19 cellular contexts compared by ENCODE assay signal in the genomic region with DNA sequence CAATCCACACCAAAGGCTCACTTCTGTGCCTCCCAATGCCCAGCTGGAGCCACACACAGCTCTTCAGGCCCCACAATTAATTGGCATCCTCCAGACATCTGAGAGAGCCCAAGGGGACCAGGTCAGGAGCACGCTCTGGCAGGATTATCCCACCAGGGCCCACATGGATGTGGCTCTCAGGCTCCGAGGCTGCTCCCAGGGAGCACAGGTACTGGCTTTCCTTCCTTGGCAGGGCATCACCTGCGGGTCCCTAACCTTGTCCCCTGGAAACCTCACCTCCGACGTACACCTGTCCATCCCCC. TPM values are rescaled to one million over a fixed set of nuclear protein-coding genes. Genes with fewer than 3 reads are reported as not detected.
DNase-seq lines count a peak whose midpoint lies in the region; ATAC-seq and TF ChIP-seq lines count a peak whose summit lies in the region.
"Had no signal": no experiment of that assay in that cellular context is flagged by ENCODE, and none has a peak within 500 bp of the region (broad histone marks: within the 10 kb centered on the region; RNA-seq: fewer than 3 reads in every experiment).

No MANE protein-coding gene starts in this region.

- no peak overlapping the region for H2AFZ ChIP-seq in neuronal stem cell (ENCODE audit: low read length)
- H2AFZ ChIP-seq: GM23248, hepatocyte had no signal

- no peak overlapping the region for H2BK120ac ChIP-seq in neuronal stem cell (ENCODE audit: low read depth, low read length)

- intact Hi-C loops in CD8-positive, alpha-beta T cell (cut with DNase I, micrococcal nuclease) = loop anchor here (1.0 to 5.0 kb wide), 7 partner anchors 17 to 77 kb away; a partner anchor contains a TSS

- no peaks in the 10 kb centered on the region for H3K36me3 ChIP-seq in CD8-positive, alpha-beta T cell (ENCODE audit: insufficient read depth, low read length)
- H3K36me3 ChIP-seq in neuronal stem cell (replicated peaks in 1 of 2; ENCODE audit: control insufficient read depth in 2 of 2, insufficient read depth in 2 of 2, low read length in 2 of 2) = no peaks in the 10 kb centered on the region
- H3K36me3 ChIP-seq: adrenal gland, lower lobe of right lung had no signal

- peaks cover 87% of the 10 kb centered on the region for H3K4me1 ChIP-seq in CD8-positive, alpha-beta T cell (ENCODE audit: insufficient read depth, low read length)
- H3K4me1 ChIP-seq in neuronal stem cell (ENCODE audit: control insufficient read depth in 2 of 2, insufficient read depth in 1 of 2, low read depth in 1 of 2, low read length in 2 of 2) = peaks cover under 1 to 7% of the 10 kb centered on the region in 2 donors

- no peak overlapping the region for H4K8ac ChIP-seq in neuronal stem cell (ENCODE audit: low read depth, low read length)

- no peak overlapping the region for H3K14ac ChIP-seq in neuronal stem cell (ENCODE audit: low read length)

- H3K9me3 ChIP-seq in CD8-positive, alpha-beta T cell (ENCODE audit: low read length) = no peaks in the 10 kb centered on the region
- H3K9me3 ChIP-seq in neuronal stem cell (replicated peaks in 1 of 2; ENCODE audit: control insufficient read depth in 2 of 2, insufficient read depth in 1 of 2, low read depth in 1 of 2, low read length in 2 of 2) = no peaks in the 10 kb centered on the region
- H3K9me3 ChIP-seq: adrenal gland, lower lobe of right lung, testis had no signal

- H3K27ac ChIP-seq in CD8-positive, alpha-beta T cell (ENCODE audit: low read depth, low read length) = peak overlapping the region; percentile 44
- no peak overlapping the region for H3K27ac ChIP-seq in neuronal stem cell (replicated peaks; ENCODE audit: low read length)
- H3K27ac ChIP-seq: GM23248, hepatocyte, testis had no signal

- no peak for ATAC-seq in activated CD8-positive, alpha-beta memory T cell treated with anti-CD3 and anti-CD28 coated beads, Interleukin-2, amount 10 ng/mL, durations not matched to agents 7 days and 5 days
- no peak for ATAC-seq in CD8-positive, alpha-beta T cell
- peak; percentile 8 for ATAC-seq in activated CD8-positive, alpha-beta T cell treated with anti-CD3 and anti-CD28 coated beads, Interleukin-2, amount 10 ng/mL, durations not matched to agents 7 days and 5 days
- no peak for ATAC-seq in GM19467 (IDR thresholded peaks at IDR 0.05; ENCODE audit: unreplicated experiment)
- ATAC-seq in GM18502 (IDR thresholded peaks at IDR 0.05; ENCODE audit: poor library complexity, unreplicated experiment) = no peak
- no peak for ATAC-seq in left lobe of liver
- ATAC-seq: lower lobe of right lung had no signal

- peak overlapping the region; percentile 10 for H2AK5ac ChIP-seq in neuronal stem cell (ENCODE audit: low read depth, low read length)

- POLR2A ChIA-PET in CD8-positive, alpha-beta T cell (lab: Charles Lee) = interaction anchor here (0.8 to 4.2 kb wide), 19 partner anchors 9 to 206 kb away, joined by 3 to 54 read pairs (median 4); a partner anchor contains a TSS
- POLR2A ChIA-PET in activated CD8-positive, alpha-beta T cell treated with anti-CD3 and anti-CD28 coated beads, Interleukin-2, amount 10 ng/mL, durations not matched to agents 7 days and 5 days (lab: Charles Lee) = interaction anchor here (0.9 to 4.2 kb wide), 16 partner anchors 10 to 88 kb away, joined by 3 to 67 read pairs (median 4); no protein-coding TSS in a partner anchor

- H3K4me3 Mint-ChIP-seq in activated CD8-positive, alpha-beta memory T cell treated with anti-CD3 and anti-CD28 coated beads, Interleukin-2, amount 10 ng/mL, durations not matched to agents 7 days and 5 days = no peak overlapping the region
- H3K4me3 Mint-ChIP-seq in CD8-positive, alpha-beta T cell = peak overlapping the region; percentile 78
- peak overlapping the region; percentile 76 for H3K4me3 Mint-ChIP-seq in activated CD8-positive, alpha-beta T cell treated with anti-CD3 and anti-CD28 coated beads, Interleukin-2, amount 10 ng/mL, durations not matched to agents 7 days and 5 days

- no peak overlapping the region for H3K4me2 ChIP-seq in neuronal stem cell (ENCODE audit: insufficient read depth, low read length, poor library complexity, severe bottlenecking)
- H3K4me2 ChIP-seq: hepatocyte had no signal

- no peak overlapping the region for H2BK12ac ChIP-seq in neuronal stem cell (ENCODE audit: low read length)

- H3K18ac ChIP-seq in neuronal stem cell (ENCODE audit: low read length) = no peak overlapping the region

- no peak overlapping the region for H2BK15ac ChIP-seq in neuronal stem cell (ENCODE audit: low read length)

- H3K4me1 Mint-ChIP-seq in activated CD8-positive, alpha-beta memory T cell treated with anti-CD3 and anti-CD28 coated beads, Interleukin-2, amount 10 ng/mL, durations not matched to agents 7 days and 5 days = peaks cover 84% of the 10 kb centered on the region
- peaks cover 81% of the 10 kb centered on the region for H3K4me1 Mint-ChIP-seq in CD8-positive, alpha-beta T cell (ENCODE audit: low read depth)
- H3K4me1 Mint-ChIP-seq in activated CD8-positive, alpha-beta T cell treated with anti-CD3 and anti-CD28 coated beads, Interleukin-2, amount 10 ng/mL, durations not matched to agents 7 days and 5 days (ENCODE audit: low read depth) = peaks cover 91% of the 10 kb centered on the region

- no CpG with 5 or more reads among the region's 5 CpGs for WGBS in neuronal stem cell (ENCODE audit: extremely low coverage in 2 of 2, insufficient read length in 2 of 2, insufficient replicate concordance in 1 of 2), 2 donors

- TF ChIP-seq CTCF in CD8-positive, alpha-beta T cell (IDR thresholded peaks at IDR 0.05) = no peak

- no peak overlapping the region for H2BK5ac ChIP-seq in neuronal stem cell (ENCODE audit: low read length)

- H3K9ac ChIP-seq in neuronal stem cell (ENCODE audit: low read depth, low read length, poor library complexity) = no peak overlapping the region
- H3K9ac ChIP-seq: GM23248 had no signal

- no peaks in the 10 kb centered on the region for H3K27me3 ChIP-seq in CD8-positive, alpha-beta T cell (ENCODE audit: insufficient read depth, low read length)
- H3K27me3 ChIP-seq in neuronal stem cell (ENCODE audit: control insufficient read depth in 3 of 3, insufficient read depth in 3 of 3, low read depth in 1 of 3, low read length in 3 of 3) = peaks cover 0 to 47% (median 0%) of the 10 kb centered on the region in 3 experiments
- H3K27me3 ChIP-seq: testis had no signal

- CTCF ChIA-PET in activated CD8-positive, alpha-beta memory T cell treated with anti-CD3 and anti-CD28 coated beads, Interleukin-2, amount 10 ng/mL, durations not matched to agents 7 days and 5 days (lab: Charles Lee) = interaction anchor here (1.1 to 2.2 kb wide), 3 partner anchors 17 to 110 kb away, joined by 4 to 7 read pairs (median 5); a partner anchor contains a TSS
- CTCF ChIA-PET in CD8-positive, alpha-beta T cell (lab: Charles Lee) = interaction anchor here (0.8 to 2.3 kb wide), 7 partner anchors 10 to 77 kb away, joined by 3 to 14 read pairs (median 4); a partner anchor contains a TSS
- CTCF ChIA-PET in activated CD8-positive, alpha-beta T cell treated with anti-CD3 and anti-CD28 coated beads, Interleukin-2, amount 10 ng/mL, durations not matched to agents 7 days and 5 days (lab: Charles Lee) = interaction anchor here (1.0 to 2.1 kb wide), 7 partner anchors 9 to 103 kb away, joined by 3 to 11 read pairs (median 3); a partner anchor contains a TSS

- no peaks in the 10 kb centered on the region for H3K79me1 ChIP-seq in neuronal stem cell (ENCODE audit: low read depth, low read length)

- H3K36me3 Mint-ChIP-seq in activated CD8-positive, alpha-beta memory T cell treated with anti-CD3 and anti-CD28 coated beads, Interleukin-2, amount 10 ng/mL, durations not matched to agents 7 days and 5 days = peaks cover 5% of the 10 kb centered on the region
- peaks cover 4% of the 10 kb centered on the region for H3K36me3 Mint-ChIP-seq in CD8-positive, alpha-beta T cell
- peaks cover 26% of the 10 kb centered on the region for H3K36me3 Mint-ChIP-seq in activated CD8-positive, alpha-beta T cell treated with anti-CD3 and anti-CD28 coated beads, Interleukin-2, amount 10 ng/mL, durations not matched to agents 7 days and 5 days (ENCODE audit: low read depth)

- no peak overlapping the region for H4K91ac ChIP-seq in neuronal stem cell (ENCODE audit: low read depth, low read length, poor library complexity)

- H3K23ac ChIP-seq in neuronal stem cell (ENCODE audit: low read depth, low read length, poor library complexity) = no peak overlapping the region

- H3K27me3 Mint-ChIP-seq in activated CD8-positive, alpha-beta memory T cell treated with anti-CD3 and anti-CD28 coated beads, Interleukin-2, amount 10 ng/mL, durations not matched to agents 7 days and 5 days = no peaks in the 10 kb centered on the region
- no peaks in the 10 kb centered on the region for H3K27me3 Mint-ChIP-seq in CD8-positive, alpha-beta T cell (ENCODE audit: low read depth)
- no peaks in the 10 kb centered on the region for H3K27me3 Mint-ChIP-seq in activated CD8-positive, alpha-beta T cell treated with anti-CD3 and anti-CD28 coated beads, Interleukin-2, amount 10 ng/mL, durations not matched to agents 7 days and 5 days (ENCODE audit: low read depth)

- no peak for DNase-seq in activated CD8-positive, alpha-beta memory T cell treated with anti-CD3 and anti-CD28 coated beads, Interleukin-2, amount 10 ng/mL, durations not matched to agents 7 days and 5 days
- DNase-seq in activated CD8-positive, alpha-beta memory T cell treated with anti-CD3 and anti-CD28 coated beads, Interleukin-2, amount 50 U/mL, for 48 hours = no peak
- DNase-seq in CD8-positive, alpha-beta T cell = no peak
- no peak for DNase-seq in activated CD8-positive, alpha-beta T cell treated with anti-CD3 and anti-CD28 coated beads, Interleukin-2, amount 10 ng/mL, durations not matched to agents 7 days and 5 days
- no peak for DNase-seq in neuronal stem cell (ENCODE audit: low spot score)
- DNase-seq in left lobe of liver (ENCODE audit: low spot score) = no peak
- DNase-seq: GM23248, lower lobe of right lung, NCI-H1105, NCI-H524, retina, testis had no signal

- no peak overlapping the region for H3K4ac ChIP-seq in neuronal stem cell (ENCODE audit: low read length)

- no peaks in the 10 kb centered on the region for H3K9me3 Mint-ChIP-seq in activated CD8-positive, alpha-beta memory T cell treated with anti-CD3 and anti-CD28 coated beads, Interleukin-2, amount 10 ng/mL, durations not matched to agents 7 days and 5 days (ENCODE audit: low read depth)
- no peaks in the 10 kb centered on the region for H3K9me3 Mint-ChIP-seq in CD8-positive, alpha-beta T cell
- no peaks in the 10 kb centered on the region for H3K9me3 Mint-ChIP-seq in activated CD8-positive, alpha-beta T cell treated with anti-CD3 and anti-CD28 coated beads, Interleukin-2, amount 10 ng/mL, durations not matched to agents 7 days and 5 days (ENCODE audit: insufficient read depth)

- H3K27ac Mint-ChIP-seq in activated CD8-positive, alpha-beta memory T cell treated with anti-CD3 and anti-CD28 coated beads, Interleukin-2, amount 10 ng/mL, durations not matched to agents 7 days and 5 days = peak overlapping the region; percentile 77
- H3K27ac Mint-ChIP-seq in CD8-positive, alpha-beta T cell = peak overlapping the region; percentile 95
- H3K27ac Mint-ChIP-seq in activated CD8-positive, alpha-beta T cell treated with anti-CD3 and anti-CD28 coated beads, Interleukin-2, amount 10 ng/mL, durations not matched to agents 7 days and 5 days = peak overlapping the region; percentile 96

- H3K4me3 ChIP-seq in CD8-positive, alpha-beta T cell (ENCODE audit: low read depth, low read length) = no peak overlapping the region
- H3K4me3 ChIP-seq in neuronal stem cell (ENCODE audit: low read length in 2 of 2) = no peak overlapping the region
- H3K4me3 ChIP-seq: adrenal gland, GM23248, hepatocyte, lower lobe of right lung, testis had no signal

RNA-seq across cellular contexts. Expression of a gene that starts 54.3 kb away (rescaled TPM):
- total RNA-seq in activated CD8-positive, alpha-beta memory T cell treated with anti-CD3 and anti-CD28 coated beads, Interleukin-2, amount 10 ng/mL, durations not matched to agents 7 days and 5 days = 100 to 1,000 TPM; 152 to 181 TPM
- total RNA-seq in CD8-positive, alpha-beta T cell = 100 to 1,000 TPM; 765 to 793 TPM
- total RNA-seq in activated CD8-positive, alpha-beta T cell treated with anti-CD3 and anti-CD28 coated beads, Interleukin-2, amount 10 ng/mL, durations not matched to agents 7 days and 5 days = 100 to 1,000 TPM; 214 to 222 TPM
- polyA plus RNA-seq in neuronal stem cell (2013, experiment 1 of 2) = 0.21 TPM
- 0.24 TPM for polyA plus RNA-seq in neuronal stem cell (2013, experiment 2 of 2)
- 0.83 TPM for total RNA-seq in left lobe of liver
- total RNA-seq: bronchial epithelial cell, endothelial cell of umbilical vein, GM23248, LHCN-M2 had no signal
- polyA plus RNA-seq: endothelial cell of umbilical vein, GM23248, hepatocyte had no signal

Comparison
In these comparisons a context has a peak if more than half of its experiments do, and no peak if none do; other contexts are left out.
1. RNA of a gene that starts 54.3 kb away (total RNA-seq): 765 to 793 TPM in CD8-positive, alpha-beta T cell, 214 to 222 TPM in activated CD8-positive, alpha-beta T cell treated with anti-CD3 and anti-CD28 coated beads, Interleukin-2, amount 10 ng/mL, durations not matched to agents 7 days and 5 days and 152 to 181 TPM in activated CD8-positive, alpha-beta memory T cell treated with anti-CD3 and anti-CD28 coated beads, Interleukin-2, amount 10 ng/mL, durations not matched to agents 7 days and 5 days; 0.83 TPM in left lobe of liver (single experiment); every median in the first group is over 10 times any median in the second.
2. Peak in every context shown above with its lines, with median percentiles within 50 percentile points of each other: H3K27ac Mint-ChIP-seq.